ENCODE assay signal across 24 cellular contexts in genomic region chr11:35639591-35640179, GRCh38. TPM values are rescaled to one million over a fixed set of nuclear protein-coding genes. Genes with fewer than 3 reads are reported as not detected.
"Had no signal": no experiment of that assay in that cellular context is flagged by ENCODE, and none has a peak within 500 bp of the region (broad histone marks: within the 10 kb centered on the region; RNA-seq: fewer than 3 reads in every experiment).

No MANE protein-coding gene starts in this region.

- H3K4me3 Mint-ChIP-seq: activated naive CD8-positive, alpha-beta T cell treated with anti-CD3 and anti-CD28 coated beads, Interleukin-2, amount 10 ng/mL, durations not matched to agents 7 days and 5 days; activated T-helper 1 cell treated with anti-CD3 and anti-CD28 coated beads, Interleukin-12 subunit alpha, Interleukin-12 subunit beta, Interleukin-2, Interleukin-4 antibody, amounts not matched to agents 30 ng/mL and 10 ng/mL and 1 ng/mL, durations not matched to agents 14 hours and 24 hours and 36 hours; dendritic cell treated with granulocyte-macrophage colony-stimulating factor and Interleukin-4, amounts not matched to agents 40 ng/mL and 50 ng/mL, for 4 days; effector memory CD8-positive, alpha-beta T cell; naive thymus-derived CD4-positive, alpha-beta T cell had no signal

- FAIRE-seq: bronchial epithelial cell, islet of Langerhans had no signal

- H3K9me3 Mint-ChIP-seq: activated naive CD8-positive, alpha-beta T cell treated with anti-CD3 and anti-CD28 coated beads, Interleukin-2, amount 10 ng/mL, durations not matched to agents 7 days and 5 days; activated T-helper 1 cell treated with anti-CD3 and anti-CD28 coated beads, Interleukin-12 subunit alpha, Interleukin-12 subunit beta, Interleukin-2, Interleukin-4 antibody, amounts not matched to agents 30 ng/mL and 10 ng/mL and 1 ng/mL, durations not matched to agents 14 hours and 24 hours and 36 hours; dendritic cell treated with granulocyte-macrophage colony-stimulating factor and Interleukin-4, amounts not matched to agents 40 ng/mL and 50 ng/mL, for 4 days; effector memory CD8-positive, alpha-beta T cell; naive thymus-derived CD4-positive, alpha-beta T cell had no signal

- H3K4me3 ChIP-seq: gastrocnemius medialis, heart right ventricle, mucosa of descending colon, prostate gland, skin epidermis, tibial artery, vagina had no signal

- H3K4me1 Mint-ChIP-seq: activated naive CD8-positive, alpha-beta T cell treated with anti-CD3 and anti-CD28 coated beads, Interleukin-2, amount 10 ng/mL, durations not matched to agents 7 days and 5 days; naive thymus-derived CD4-positive, alpha-beta T cell had no signal

- H3K36me3 ChIP-seq: gastrocnemius medialis, heart right ventricle, prostate gland, tibial artery, vagina had no signal

- H3K27ac ChIP-seq: epithelial cell of prostate, gastrocnemius medialis, heart right ventricle, prostate gland, skin epidermis, tibial artery, vagina had no signal

- DNase-seq: activated CD4-positive, alpha-beta T cell treated with anti-CD3 and anti-CD28 coated beads, Interleukin-2, amount 50 U/mL, for 1 hour; activated naive CD4-positive, alpha-beta T cell; activated naive CD8-positive, alpha-beta T cell treated with anti-CD3 and anti-CD28 coated beads, Interleukin-2, amount 10 ng/mL, durations not matched to agents 7 days and 5 days; aorta; effector memory CD8-positive, alpha-beta T cell; gastrocnemius medialis; heart right ventricle; mucosa of descending colon; naive thymus-derived CD4-positive, alpha-beta T cell; nucleus accumbens; right cardiac atrium; stimulated activated CD4-positive, alpha-beta T cell treated with anti-CD3 and anti-CD28 coated beads, Interleukin-4, amount 100 ng/mL, for 24 hours; stimulated activated naive CD4-positive, alpha-beta T cell; T-helper 2 cell; tibial artery had no signal

- ATAC-seq: effector memory CD8-positive, alpha-beta T cell; gastrocnemius medialis; heart right ventricle; left lobe of liver; mucosa of descending colon; naive thymus-derived CD4-positive, alpha-beta T cell; right cardiac atrium had no signal

- H3K9me3 ChIP-seq: gastrocnemius medialis, heart right ventricle, mucosa of descending colon, prostate gland, tibial artery, vagina had no signal

- H3K4me1 ChIP-seq: gastrocnemius medialis, prostate gland, tibial artery, vagina had no signal

- H3K27me3 ChIP-seq: gastrocnemius medialis, vagina had no signal

- H3K36me3 Mint-ChIP-seq: activated naive CD8-positive, alpha-beta T cell treated with anti-CD3 and anti-CD28 coated beads, Interleukin-2, amount 10 ng/mL, durations not matched to agents 7 days and 5 days; naive thymus-derived CD4-positive, alpha-beta T cell had no signal

- H3K27ac Mint-ChIP-seq: activated naive CD8-positive, alpha-beta T cell treated with anti-CD3 and anti-CD28 coated beads, Interleukin-2, amount 10 ng/mL, durations not matched to agents 7 days and 5 days; activated T-helper 1 cell treated with anti-CD3 and anti-CD28 coated beads, Interleukin-12 subunit alpha, Interleukin-12 subunit beta, Interleukin-2, Interleukin-4 antibody, amounts not matched to agents 30 ng/mL and 10 ng/mL and 1 ng/mL, durations not matched to agents 14 hours and 24 hours and 36 hours; dendritic cell treated with granulocyte-macrophage colony-stimulating factor and Interleukin-4, amounts not matched to agents 40 ng/mL and 50 ng/mL, for 4 days; effector memory CD8-positive, alpha-beta T cell; naive thymus-derived CD4-positive, alpha-beta T cell had no signal

RNA-seq across cellular contexts. Expression of gene FJX1, which starts 21.4 kb away (rescaled TPM):
- polyA plus RNA-seq: naive thymus-derived CD4-positive, alpha-beta T cell had no signal
